1 cellular context compared by ENCODE assay signal in the genomic region with DNA sequence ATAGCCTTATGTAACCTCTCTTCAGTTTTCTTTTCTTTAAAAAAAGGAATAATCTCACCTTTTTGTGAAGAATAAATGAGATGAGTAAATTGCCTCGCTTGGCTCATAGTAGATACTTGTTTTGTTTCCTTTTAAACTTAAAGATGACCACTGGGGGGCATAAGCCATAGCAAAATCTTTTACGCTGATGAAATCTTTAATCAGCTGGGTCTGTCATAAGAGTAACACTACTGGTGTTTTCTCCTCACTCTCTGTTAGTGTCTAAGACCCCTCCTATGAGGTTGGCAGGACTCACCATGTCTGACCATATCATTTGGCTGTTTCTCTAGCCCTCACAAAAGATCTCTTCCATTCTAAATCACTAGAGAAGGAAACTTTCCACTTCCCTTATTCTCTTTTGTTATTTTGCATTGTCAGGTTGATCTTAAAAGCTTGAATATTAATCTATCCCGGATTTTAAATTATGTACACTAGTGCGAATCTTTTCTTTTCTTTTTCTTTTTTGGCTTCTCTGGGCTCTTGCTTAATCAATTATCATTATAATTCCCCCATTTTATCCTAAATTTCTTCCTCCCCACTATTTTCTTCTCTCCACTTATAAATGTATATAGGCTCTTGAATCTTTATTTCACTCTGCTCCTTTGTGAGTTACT.
TF ChIP-seq lines count a peak whose summit lies in the region.

No MANE protein-coding gene starts in this region.

TF ChIP-seq in K562, 482 proteins besides CTCF, POLR2A, EP300 and RAD21 (continues in another document):
- TF ChIP-seq SREBF2 (CRISPR knock-in tag; IDR thresholded peaks at IDR 0.05) (no peak), SMAD4 (CRISPR knock-in tag; conservative IDR thresholded peaks at IDR 0.05) (0 out of 2 replicates have a peak, but pooled peaks have one; percentile 26), IRF9 (tag; IDR thresholded peaks at IDR 0.05) (peak; percentile 41; the same call in 1 of the 2 replicates), BCOR (IDR thresholded peaks at IDR 0.05) (no peak), ZFP1 (CRISPR knock-in tag; IDR thresholded peaks at IDR 0.05) (0 out of 2 replicates have a peak, but pooled peaks have one; percentile 13), MBD2 (IDR thresholded peaks at IDR 0.05; ENCODE audit: borderline replicate concordance, low read depth) (no peak), CHD1 (IDR thresholded peaks at IDR 0.05; ENCODE audit: low read length) (no peak), FOXM1 (IDR thresholded peaks at IDR 0.05; ENCODE audit: low read depth) (no peak), FOXM1 (CRISPR knock-in tag; IDR thresholded peaks at IDR 0.05; ENCODE audit: low read depth) (no peak), SMAD3 (CRISPR knock-in tag; conservative IDR thresholded peaks at IDR 0.05) (0 out of 2 replicates have a peak, but pooled peaks have one; percentile 52), SAFB2 (IDR thresholded peaks at IDR 0.05; ENCODE audit: borderline replicate concordance, low read depth, low read length, severe bottlenecking) (no peak), NELFE (IDR thresholded peaks at IDR 0.05; ENCODE audit: insufficient read depth, insufficient read length) (no peak), ARID3A (IDR thresholded peaks at IDR 0.05; ENCODE audit: borderline replicate concordance, low read depth, low read length) (peak; percentile 71; the same call in 1 of the 2 replicates), CEBPB (tag; IDR thresholded peaks at IDR 0.05) (peak; percentile 83), SMARCC2 (IDR thresholded peaks at IDR 0.05; ENCODE audit: low read depth) (no peak), TAF7 (tag; IDR thresholded peaks at IDR 0.05) (no peak), SPI1 (IDR thresholded peaks at IDR 0.05; ENCODE audit: borderline replicate concordance, low read depth, low read length) (peak; percentile 43; the same call in 1 of the 2 replicates), ZBTB49 (CRISPR knock-in tag; IDR thresholded peaks at IDR 0.05; ENCODE audit: borderline replicate concordance) (no peak), KLF10 (CRISPR knock-in tag; IDR thresholded peaks at IDR 0.05) (no peak), RBM15 (IDR thresholded peaks at IDR 0.05; ENCODE audit: insufficient read depth, low read length) (no peak), NFRKB (IDR thresholded peaks at IDR 0.05; ENCODE audit: low read depth) (peak; percentile 65; the same call in 1 of the 2 replicates), KDM5B (IDR thresholded peaks at IDR 0.05; ENCODE audit: insufficient replicate concordance, low read depth, low read length) (no peak), ZNF584 (CRISPR knock-in tag; IDR thresholded peaks at IDR 0.05; ENCODE audit: low read depth) (no peak), SMARCA4 (IDR thresholded peaks at IDR 0.05) (peak; percentile 51; the same call in 1 of the 2 replicates), AFF1 (IDR thresholded peaks at IDR 0.05; ENCODE audit: low read depth in 1 of 2, partially characterized antibody in 2 of 2) (peak in 1 of 2 experiments; percentile 60), NR2C2 (CRISPR knock-in tag; IDR thresholded peaks at IDR 0.05) (no peak), NR2C2 (tag; IDR thresholded peaks at IDR 0.05) (peak; percentile 41; the same call in 1 of the 2 replicates), CHCHD3 (CRISPR knock-in tag; IDR thresholded peaks at IDR 0.05) (no peak), SMARCE1 (IDR thresholded peaks at IDR 0.05) (no peak), NR2C1 (IDR thresholded peaks at IDR 0.05) (no peak), NR2C1 (tag; IDR thresholded peaks at IDR 0.05) (no peak), SRSF7 (optimal IDR thresholded peaks at IDR 0.05; ENCODE audit: low read depth, low read length) (no peak)
- TF ChIP-seq, protein P1, sequence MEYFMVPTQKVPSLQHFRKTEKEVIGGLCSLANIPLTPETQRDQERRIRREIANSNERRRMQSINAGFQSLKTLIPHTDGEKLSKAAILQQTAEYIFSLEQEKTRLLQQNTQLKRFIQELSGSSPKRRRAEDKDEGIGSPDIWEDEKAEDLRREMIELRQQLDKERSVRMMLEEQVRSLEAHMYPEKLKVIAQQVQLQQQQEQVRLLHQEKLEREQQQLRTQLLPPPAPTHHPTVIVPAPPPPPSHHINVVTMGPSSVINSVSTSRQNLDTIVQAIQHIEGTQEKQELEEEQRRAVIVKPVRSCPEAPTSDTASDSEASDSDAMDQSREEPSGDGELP (CRISPR knock-in tag; IDR thresholded peaks at IDR 0.05; ENCODE audit: borderline replicate concordance) = peak; percentile 66; the same call in 1 of the 2 replicates
- TF ChIP-seq, protein P2, sequence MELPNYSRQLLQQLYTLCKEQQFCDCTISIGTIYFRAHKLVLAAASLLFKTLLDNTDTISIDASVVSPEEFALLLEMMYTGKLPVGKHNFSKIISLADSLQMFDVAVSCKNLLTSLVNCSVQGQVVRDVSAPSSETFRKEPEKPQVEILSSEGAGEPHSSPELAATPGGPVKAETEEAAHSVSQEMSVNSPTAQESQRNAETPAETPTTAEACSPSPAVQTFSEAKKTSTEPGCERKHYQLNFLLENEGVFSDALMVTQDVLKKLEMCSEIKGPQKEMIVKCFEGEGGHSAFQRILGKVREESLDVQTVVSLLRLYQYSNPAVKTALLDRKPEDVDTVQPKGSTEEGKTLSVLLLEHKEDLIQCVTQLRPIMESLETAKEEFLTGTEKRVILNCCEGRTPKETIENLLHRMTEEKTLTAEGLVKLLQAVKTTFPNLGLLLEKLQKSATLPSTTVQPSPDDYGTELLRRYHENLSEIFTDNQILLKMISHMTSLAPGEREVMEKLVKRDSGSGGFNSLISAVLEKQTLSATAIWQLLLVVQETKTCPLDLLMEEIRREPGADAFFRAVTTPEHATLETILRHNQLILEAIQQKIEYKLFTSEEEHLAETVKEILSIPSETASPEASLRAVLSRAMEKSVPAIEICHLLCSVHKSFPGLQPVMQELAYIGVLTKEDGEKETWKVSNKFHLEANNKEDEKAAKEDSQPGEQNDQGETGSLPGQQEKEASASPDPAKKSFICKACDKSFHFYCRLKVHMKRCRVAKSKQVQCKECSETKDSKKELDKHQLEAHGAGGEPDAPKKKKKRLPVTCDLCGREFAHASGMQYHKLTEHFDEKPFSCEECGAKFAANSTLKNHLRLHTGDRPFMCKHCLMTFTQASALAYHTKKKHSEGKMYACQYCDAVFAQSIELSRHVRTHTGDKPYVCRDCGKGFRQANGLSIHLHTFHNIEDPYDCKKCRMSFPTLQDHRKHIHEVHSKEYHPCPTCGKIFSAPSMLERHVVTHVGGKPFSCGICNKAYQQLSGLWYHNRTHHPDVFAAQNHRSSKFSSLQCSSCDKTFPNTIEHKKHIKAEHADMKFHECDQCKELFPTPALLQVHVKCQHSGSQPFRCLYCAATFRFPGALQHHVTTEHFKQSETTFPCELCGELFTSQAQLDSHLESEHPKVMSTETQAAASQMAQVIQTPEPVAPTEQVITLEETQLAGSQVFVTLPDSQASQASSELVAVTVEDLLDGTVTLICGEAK (IDR thresholded peaks at IDR 0.05) = 0 out of 2 replicates have a peak, but pooled peaks have one; percentile 51
- TF ChIP-seq, protein P2 (CRISPR knock-in tag; IDR thresholded peaks at IDR 0.05) = no peak
- TF ChIP-seq, protein P3, sequence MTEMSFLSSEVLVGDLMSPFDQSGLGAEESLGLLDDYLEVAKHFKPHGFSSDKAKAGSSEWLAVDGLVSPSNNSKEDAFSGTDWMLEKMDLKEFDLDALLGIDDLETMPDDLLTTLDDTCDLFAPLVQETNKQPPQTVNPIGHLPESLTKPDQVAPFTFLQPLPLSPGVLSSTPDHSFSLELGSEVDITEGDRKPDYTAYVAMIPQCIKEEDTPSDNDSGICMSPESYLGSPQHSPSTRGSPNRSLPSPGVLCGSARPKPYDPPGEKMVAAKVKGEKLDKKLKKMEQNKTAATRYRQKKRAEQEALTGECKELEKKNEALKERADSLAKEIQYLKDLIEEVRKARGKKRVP (CRISPR knock-in tag; IDR thresholded peaks at IDR 0.05) = peak; percentile 80
